In the genomic region with DNA sequence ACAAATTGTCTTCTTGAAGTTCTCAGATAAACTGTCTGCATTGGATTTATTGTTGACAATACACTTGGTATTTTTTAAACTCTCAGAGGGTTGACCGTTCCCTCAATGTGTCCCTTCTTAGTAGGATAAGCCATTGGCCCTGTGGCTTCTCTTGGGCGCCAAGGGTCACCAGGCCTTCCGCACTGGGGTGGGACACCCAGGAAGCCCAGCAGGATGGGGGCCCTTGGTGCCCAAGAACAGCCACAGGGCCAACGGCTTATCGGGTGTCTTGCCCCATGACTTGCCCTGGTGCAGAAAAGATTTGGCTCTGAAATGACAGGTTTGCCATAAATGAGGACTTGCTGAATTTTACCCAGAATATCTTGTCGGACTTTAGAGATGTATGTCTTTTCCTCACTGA, we compare ENCODE assay signal across 36 cellular contexts.
"Had no signal": no experiment of that assay in that cellular context is flagged by ENCODE, and none has a peak within 500 bp of the region (broad histone marks: within the 10 kb centered on the region; RNA-seq: fewer than 3 reads in every experiment).

No MANE protein-coding gene starts in this region.

- H3K4me3 ChIP-seq: ascending aorta, cardiac muscle cell had no signal

- H3K9me3 ChIP-seq: ascending aorta had no signal

- DNase-seq: activated CD4-positive, alpha-beta memory T cell treated with anti-CD3 and anti-CD28 coated beads, Interleukin-2, amount 10 ng/mL, durations not matched to agents 7 days and 5 days; activated CD4-positive, alpha-beta T cell treated with anti-CD3 and anti-CD28 coated beads for 1 hour; activated CD4-positive, alpha-beta T cell treated with anti-CD3 and anti-CD28 coated beads for 36 hours; activated CD4-positive, alpha-beta T cell treated with anti-CD3 and anti-CD28 coated beads for 48 hours; activated CD4-positive, alpha-beta T cell treated with anti-CD3 and anti-CD28 coated beads, Interleukin-2, amount 10 ng/mL, durations not matched to agents 7 days and 5 days; activated CD4-positive, alpha-beta T cell treated with anti-CD3 and anti-CD28 coated beads, Interleukin-2, amount 50 U/mL, for 48 hours; activated CD4-positive, CD25-positive, alpha-beta regulatory T cell; activated CD8-positive, alpha-beta memory T cell treated with anti-CD3 and anti-CD28 coated beads, Interleukin-2, amount 10 ng/mL, durations not matched to agents 7 days and 5 days; activated CD8-positive, alpha-beta memory T cell treated with anti-CD3 and anti-CD28 coated beads, Interleukin-2, amount 50 U/mL, for 48 hours; activated CD8-positive, alpha-beta T cell treated with anti-CD3 and anti-CD28 coated beads, Interleukin-2, amount 10 ng/mL, durations not matched to agents 7 days and 5 days; activated effector memory CD4-positive, alpha-beta T cell treated with Interleukin-2 at 50 U/mL for 16 hours; activated gamma-delta T cell; activated naive CD4-positive, alpha-beta T cell treated with anti-CD3 and anti-CD28 coated beads, Interleukin-2, amount 10 ng/mL, durations not matched to agents 7 days and 5 days; activated naive CD4-positive, alpha-beta T cell treated with Interleukin-2 at 50 U/mL for 16 hours; activated naive CD8-positive, alpha-beta T cell treated with anti-CD3 and anti-CD28 coated beads, Interleukin-2, amount 10 ng/mL, durations not matched to agents 7 days and 5 days; activated naive CD8-positive, alpha-beta T cell treated with anti-CD3 and anti-CD28 coated beads, Interleukin-2, amount 50 U/mL, for 24 hours; activated T-cell treated with anti-CD3 and anti-CD28 coated beads, Interleukin-2, amount 50 U/mL, for 24 hours; activated T-cell treated with anti-CD3 and anti-CD28 coated beads, Interleukin-2, amount 50 U/mL, for 48 hours; amygdala; anterior cingulate cortex; caudate nucleus; SW 1271; T-helper 1 cell; T-helper 2 cell; T-helper 9 cell had no signal

- H3K4me1 Mint-ChIP-seq: activated CD4-positive, alpha-beta memory T cell treated with anti-CD3 and anti-CD28 coated beads, Interleukin-2, amount 10 ng/mL, durations not matched to agents 7 days and 5 days; activated CD4-positive, alpha-beta T cell treated with anti-CD3 and anti-CD28 coated beads for 36 hours; activated CD4-positive, alpha-beta T cell treated with anti-CD3 and anti-CD28 coated beads, Interleukin-2, amount 10 ng/mL, durations not matched to agents 7 days and 5 days; activated CD8-positive, alpha-beta memory T cell treated with anti-CD3 and anti-CD28 coated beads, Interleukin-2, amount 10 ng/mL, durations not matched to agents 7 days and 5 days; activated naive CD4-positive, alpha-beta T cell treated with anti-CD3 and anti-CD28 coated beads, Interleukin-2, amount 10 ng/mL, durations not matched to agents 7 days and 5 days; activated naive CD4-positive, alpha-beta T cell treated with anti-CD3 and anti-CD28 coated beads, Interleukin-2, amount 50 U/mL, for 24 hours; activated naive CD8-positive, alpha-beta T cell treated with anti-CD3 and anti-CD28 coated beads, Interleukin-2, amount 50 U/mL, for 24 hours; brain had no signal

- H3K27me3 ChIP-seq: ascending aorta, cardiac muscle cell had no signal

- H3K27ac ChIP-seq: ascending aorta, cardiac muscle cell, VCaP had no signal

- ATAC-seq: activated CD4-positive, alpha-beta T cell treated with anti-CD3 and anti-CD28 coated beads for 36 hours; activated CD4-positive, CD25-positive, alpha-beta regulatory T cell treated with anti-CD3 and anti-CD28 coated beads, Interleukin-2, amount 50 U/mL, for 24 hours; activated CD8-positive, alpha-beta memory T cell treated with anti-CD3 and anti-CD28 coated beads, Interleukin-2, amount 10 ng/mL, durations not matched to agents 7 days and 5 days; activated CD8-positive, alpha-beta T cell treated with anti-CD3 and anti-CD28 coated beads, Interleukin-2, amount 10 ng/mL, durations not matched to agents 7 days and 5 days; activated naive CD8-positive, alpha-beta T cell treated with anti-CD3 and anti-CD28 coated beads, Interleukin-2, amount 50 U/mL, for 24 hours; WTC11 had no signal

- H3K4me3 Mint-ChIP-seq: activated CD4-positive, alpha-beta memory T cell treated with anti-CD3 and anti-CD28 coated beads, Interleukin-2, amount 10 ng/mL, durations not matched to agents 7 days and 5 days; activated CD4-positive, alpha-beta T cell treated with anti-CD3 and anti-CD28 coated beads for 36 hours; activated CD4-positive, alpha-beta T cell treated with anti-CD3 and anti-CD28 coated beads, Interleukin-2, amount 10 ng/mL, durations not matched to agents 7 days and 5 days; activated CD8-positive, alpha-beta memory T cell treated with anti-CD3 and anti-CD28 coated beads, Interleukin-2, amount 10 ng/mL, durations not matched to agents 7 days and 5 days; activated CD8-positive, alpha-beta T cell treated with anti-CD3 and anti-CD28 coated beads, Interleukin-2, amount 10 ng/mL, durations not matched to agents 7 days and 5 days; activated naive CD4-positive, alpha-beta T cell treated with anti-CD3 and anti-CD28 coated beads, Interleukin-2, amount 10 ng/mL, durations not matched to agents 7 days and 5 days; activated naive CD4-positive, alpha-beta T cell treated with anti-CD3 and anti-CD28 coated beads, Interleukin-2, amount 50 U/mL, for 24 hours; activated naive CD8-positive, alpha-beta T cell; activated naive CD8-positive, alpha-beta T cell treated with anti-CD3 and anti-CD28 coated beads, Interleukin-2, amount 10 ng/mL, durations not matched to agents 7 days and 5 days; activated naive CD8-positive, alpha-beta T cell treated with anti-CD3 and anti-CD28 coated beads, Interleukin-2, amount 50 U/mL, for 24 hours; activated T-cell treated with anti-CD3 and anti-CD28 coated beads, Interleukin-2, amount 50 U/mL, for 24 hours; brain; T-helper 1 cell treated with Interleukin-12 subunit alpha and Interleukin-12 subunit beta and Interleukin-4 antibody, amounts not matched to agents 30 μg/mL and 1 μg/mL, for 36 hours; T-helper 2 cell treated with Interferon-gamma antibody and Interleukin-4, amounts not matched to agents 5 μg/mL and 100 μg/mL, for 36 hours; WTC11 had no signal

- H3K4me1 ChIP-seq: ascending aorta had no signal

- H3K27me3 Mint-ChIP-seq: activated CD4-positive, alpha-beta memory T cell treated with anti-CD3 and anti-CD28 coated beads, Interleukin-2, amount 10 ng/mL, durations not matched to agents 7 days and 5 days; activated CD4-positive, alpha-beta T cell treated with anti-CD3 and anti-CD28 coated beads for 36 hours; activated CD4-positive, alpha-beta T cell treated with anti-CD3 and anti-CD28 coated beads, Interleukin-2, amount 10 ng/mL, durations not matched to agents 7 days and 5 days; activated CD8-positive, alpha-beta memory T cell treated with anti-CD3 and anti-CD28 coated beads, Interleukin-2, amount 10 ng/mL, durations not matched to agents 7 days and 5 days; activated naive CD4-positive, alpha-beta T cell treated with anti-CD3 and anti-CD28 coated beads, Interleukin-2, amount 10 ng/mL, durations not matched to agents 7 days and 5 days; activated naive CD4-positive, alpha-beta T cell treated with anti-CD3 and anti-CD28 coated beads, Interleukin-2, amount 50 U/mL, for 24 hours; activated naive CD8-positive, alpha-beta T cell; activated naive CD8-positive, alpha-beta T cell treated with anti-CD3 and anti-CD28 coated beads, Interleukin-2, amount 10 ng/mL, durations not matched to agents 7 days and 5 days; activated naive CD8-positive, alpha-beta T cell treated with anti-CD3 and anti-CD28 coated beads, Interleukin-2, amount 50 U/mL, for 24 hours; activated T-cell treated with anti-CD3 and anti-CD28 coated beads, Interleukin-2, amount 50 U/mL, for 24 hours had no signal

- H3K36me3 Mint-ChIP-seq: activated CD8-positive, alpha-beta memory T cell treated with anti-CD3 and anti-CD28 coated beads, Interleukin-2, amount 10 ng/mL, durations not matched to agents 7 days and 5 days; activated naive CD4-positive, alpha-beta T cell treated with anti-CD3 and anti-CD28 coated beads, Interleukin-2, amount 10 ng/mL, durations not matched to agents 7 days and 5 days; activated naive CD4-positive, alpha-beta T cell treated with anti-CD3 and anti-CD28 coated beads, Interleukin-2, amount 50 U/mL, for 24 hours; activated naive CD8-positive, alpha-beta T cell; activated naive CD8-positive, alpha-beta T cell treated with anti-CD3 and anti-CD28 coated beads, Interleukin-2, amount 10 ng/mL, durations not matched to agents 7 days and 5 days; brain; WTC11 had no signal

- H3K27ac Mint-ChIP-seq: activated CD4-positive, alpha-beta memory T cell treated with anti-CD3 and anti-CD28 coated beads, Interleukin-2, amount 10 ng/mL, durations not matched to agents 7 days and 5 days; activated CD4-positive, alpha-beta T cell treated with anti-CD3 and anti-CD28 coated beads for 36 hours; activated CD4-positive, alpha-beta T cell treated with anti-CD3 and anti-CD28 coated beads, Interleukin-2, amount 10 ng/mL, durations not matched to agents 7 days and 5 days; activated CD8-positive, alpha-beta memory T cell treated with anti-CD3 and anti-CD28 coated beads, Interleukin-2, amount 10 ng/mL, durations not matched to agents 7 days and 5 days; activated CD8-positive, alpha-beta T cell treated with anti-CD3 and anti-CD28 coated beads, Interleukin-2, amount 10 ng/mL, durations not matched to agents 7 days and 5 days; activated naive CD4-positive, alpha-beta T cell treated with anti-CD3 and anti-CD28 coated beads, Interleukin-2, amount 10 ng/mL, durations not matched to agents 7 days and 5 days; activated naive CD4-positive, alpha-beta T cell treated with anti-CD3 and anti-CD28 coated beads, Interleukin-2, amount 50 U/mL, for 24 hours; activated naive CD8-positive, alpha-beta T cell; activated naive CD8-positive, alpha-beta T cell treated with anti-CD3 and anti-CD28 coated beads, Interleukin-2, amount 10 ng/mL, durations not matched to agents 7 days and 5 days; activated naive CD8-positive, alpha-beta T cell treated with anti-CD3 and anti-CD28 coated beads, Interleukin-2, amount 50 U/mL, for 24 hours; activated T-cell treated with anti-CD3 and anti-CD28 coated beads, Interleukin-2, amount 50 U/mL, for 24 hours; activated T-helper 2 cell treated with anti-CD3 and anti-CD28 coated beads, Interferon-gamma antibody, Interleukin-2, Interleukin-4, amounts not matched to agents 10 μg/mL and 5 μg/mL and 100 μg/mL, durations not matched to agents 14 hours and 24 hours and 36 hours; T-helper 1 cell treated with Interleukin-12 subunit alpha and Interleukin-12 subunit beta and Interleukin-4 antibody, amounts not matched to agents 30 μg/mL and 1 μg/mL, for 36 hours; T-helper 2 cell treated with Interferon-gamma antibody and Interleukin-4, amounts not matched to agents 5 μg/mL and 100 μg/mL, for 36 hours; WTC11 had no signal

- H3K9me3 Mint-ChIP-seq: activated naive CD4-positive, alpha-beta T cell treated with anti-CD3 and anti-CD28 coated beads, Interleukin-2, amount 50 U/mL, for 24 hours had no signal

- H3K36me3 ChIP-seq: ascending aorta, cardiac muscle cell had no signal
